13 cellular contexts compared by ENCODE assay signal in the genomic region with DNA sequence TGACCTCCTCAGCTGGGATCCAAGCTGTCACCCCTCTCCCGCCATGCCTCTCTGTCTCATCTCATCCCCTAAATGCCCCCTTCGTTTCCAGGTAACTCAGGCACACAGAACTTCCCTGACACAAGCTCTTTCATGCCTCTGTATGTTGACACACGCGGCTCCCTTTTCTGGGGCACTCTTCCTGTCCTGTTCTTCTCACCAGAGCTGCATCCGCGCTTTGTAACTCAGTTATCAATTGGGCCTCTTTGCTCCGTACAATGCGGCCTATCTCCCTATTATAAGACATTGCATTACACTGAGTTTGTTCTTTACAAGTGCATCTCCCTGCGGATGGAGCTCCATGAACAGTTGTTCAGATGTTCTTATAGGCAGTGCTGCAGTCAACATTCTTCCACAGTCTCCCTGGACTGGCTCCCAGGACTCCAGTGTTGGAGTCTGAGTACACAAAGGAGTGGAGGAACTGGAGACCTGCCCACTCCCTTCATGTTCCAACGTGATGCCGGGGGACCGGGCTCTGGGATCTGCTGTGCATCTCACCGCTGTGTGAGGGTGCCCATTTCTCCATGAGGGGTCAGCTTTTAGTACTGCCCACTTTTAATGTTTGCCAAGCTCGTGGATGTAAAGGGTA. TPM values are rescaled to one million over a fixed set of nuclear protein-coding genes. Genes with fewer than 3 reads are reported as not detected.
DNase-seq lines count a peak whose midpoint lies in the region; ATAC-seq, FAIRE-seq and TF ChIP-seq lines count a peak whose summit lies in the region.
"Had no signal": no experiment of that assay in that cellular context is flagged by ENCODE, and none has a peak within 500 bp of the region (broad histone marks: within the 10 kb centered on the region; RNA-seq: fewer than 3 reads in every experiment).

No MANE protein-coding gene starts in this region.

- H3K9me3 Mint-ChIP-seq in CD8-positive, alpha-beta T cell = peaks cover 5% of the 10 kb centered on the region

- CTCF ChIA-PET in CD8-positive, alpha-beta T cell (lab: Charles Lee) = no interaction called here

- no peak overlapping the region for H3K9ac ChIP-seq in BLaER1 treated with 17β-estradiol and CSF1 and Interleukin-3, amounts not matched to agents 10 nM and 100 nM
- no peak overlapping the region for H3K9ac ChIP-seq in kidney (ENCODE audit: low read length in 2 of 2)

- TF ChIP-seq CTCF in kidney (IDR thresholded peaks at IDR 0.05; ENCODE audit: borderline replicate concordance, extremely low read depth, insufficient read depth) = no peak
- no peak for TF ChIP-seq CTCF in CD8-positive, alpha-beta T cell (IDR thresholded peaks at IDR 0.05)

- no peak for FAIRE-seq in kidney (lab: Jason Lieb, UNC)

- peak overlapping the region in 7 of 11 experiments; percentile 7 to 99 (median 96); a peak in 9 of 22 replicates for H3K4me2 ChIP-seq in BLaER1 treated with 17β-estradiol and CSF1 and Interleukin-3, amounts not matched to agents 10 nM and 100 nM

- H4K20me1 ChIP-seq in BLaER1 treated with 17β-estradiol and CSF1 and Interleukin-3, amounts not matched to agents 10 nM and 100 nM = no peaks in the 10 kb centered on the region

- H3K36me3 ChIP-seq in BLaER1 treated with 17β-estradiol and CSF1 and Interleukin-3, amounts not matched to agents 10 nM and 100 nM = no peaks in the 10 kb centered on the region
- H3K36me3 ChIP-seq in kidney (ENCODE audit: control insufficient read depth in 1 of 2, insufficient read depth in 2 of 2, low read length in 2 of 2) = no peaks in the 10 kb centered on the region
- H3K36me3 ChIP-seq in CD8-positive, alpha-beta T cell (ENCODE audit: insufficient read depth, low read length) = no peaks in the 10 kb centered on the region

- DNase-seq in astrocyte of the hippocampus (ENCODE audit: low read depth, low spot score) = peak; percentile 91
- peak; percentile 66 for DNase-seq in kidney
- DNase-seq in sciatic nerve (ENCODE audit: low spot score) = no peak
- no peak for DNase-seq in CD8-positive, alpha-beta T cell
- DNase-seq in NCI-H526 (lab: John Stamatoyannopoulos, UW) = no peak
- no peak for DNase-seq in NCI-H82 treated with DMSO at 0.1 percent for 48 hours (lab: John Stamatoyannopoulos, UW; ENCODE audit: unreplicated experiment)
- DNase-seq: effector memory CD4-positive, alpha-beta T cell; NCI-H1105 treated with DMSO at 0.1 percent for 48 hours; NCI-H2227 treated with DMSO at 0.1 percent for 48 hours had no signal

- H3K4me3 ChIP-seq in BLaER1 treated with 17β-estradiol and CSF1 and Interleukin-3, amounts not matched to agents 10 nM and 100 nM = no peak overlapping the region
- no peak overlapping the region for H3K4me3 ChIP-seq in kidney (ENCODE audit: low read length in 2 of 2)
- H3K4me3 ChIP-seq in CD8-positive, alpha-beta T cell (ENCODE audit: low read depth, low read length) = no peak overlapping the region

- peaks cover 9 to 22% (median 11%) of the 10 kb centered on the region in 11 experiments for H3K9me3 ChIP-seq in BLaER1 treated with 17β-estradiol and CSF1 and Interleukin-3, amounts not matched to agents 10 nM and 100 nM (replicated peaks in 1 of 11)
- peaks cover 0 to 3% of the 10 kb centered on the region in 2 donors for H3K9me3 ChIP-seq in kidney (ENCODE audit: control insufficient read depth in 1 of 2, low read length in 2 of 2)
- H3K9me3 ChIP-seq in CD8-positive, alpha-beta T cell (ENCODE audit: low read length) = no peaks in the 10 kb centered on the region

- ATAC-seq in sciatic nerve (peak; percentile 56), GM21576 (IDR thresholded peaks at IDR 0.05; ENCODE audit: unreplicated experiment) (no peak)
- ATAC-seq in CD8-positive, alpha-beta T cell = no peak
- ATAC-seq: naive thymus-derived CD8-positive, alpha-beta T cell; WTC11 had no signal

- no peaks in the 10 kb centered on the region for H3K36me3 Mint-ChIP-seq in CD8-positive, alpha-beta T cell

- intact Hi-C loops in kidney (cut with DNase I) (no loop called here), sciatic nerve (cut with DNase I) (no loop called here)
- intact Hi-C loops in CD8-positive, alpha-beta T cell (cut with DNase I, micrococcal nuclease) = no loop called here

- no peak overlapping the region for H3K4me3 Mint-ChIP-seq in CD8-positive, alpha-beta T cell
- H3K4me3 Mint-ChIP-seq: naive thymus-derived CD8-positive, alpha-beta T cell; WTC11 had no signal

- H3K27me3 ChIP-seq in BLaER1 treated with 17β-estradiol and CSF1 and Interleukin-3, amounts not matched to agents 10 nM and 100 nM = peaks cover 0 to 19% (median 0%) of the 10 kb centered on the region in 11 experiments; a peak in 3 of 22 replicates
- H3K27me3 ChIP-seq in CD8-positive, alpha-beta T cell (ENCODE audit: insufficient read depth, low read length) = no peaks in the 10 kb centered on the region

- peaks cover 3% of the 10 kb centered on the region for H3K27me3 Mint-ChIP-seq in CD8-positive, alpha-beta T cell (ENCODE audit: low read depth)
- H3K27me3 Mint-ChIP-seq: naive thymus-derived CD8-positive, alpha-beta T cell had no signal

- POLR2A ChIA-PET in CD8-positive, alpha-beta T cell (lab: Charles Lee) = no interaction called here

- no peak overlapping the region for H3K27ac Mint-ChIP-seq in CD8-positive, alpha-beta T cell
- H3K27ac Mint-ChIP-seq: WTC11 had no signal

- H3K4me1 ChIP-seq in BLaER1 treated with 17β-estradiol and CSF1 and Interleukin-3, amounts not matched to agents 10 nM and 100 nM = peaks cover 41 to 74% (median 68%) of the 10 kb centered on the region in 10 experiments
- H3K4me1 ChIP-seq in kidney (ENCODE audit: control insufficient read depth in 1 of 2, insufficient read depth in 1 of 2, low read depth in 1 of 2, low read length in 2 of 2) = peaks cover 16 to 17% of the 10 kb centered on the region in 2 donors
- no peaks in the 10 kb centered on the region for H3K4me1 ChIP-seq in CD8-positive, alpha-beta T cell (ENCODE audit: insufficient read depth, low read length)

- no peaks in the 10 kb centered on the region for H3K4me1 Mint-ChIP-seq in CD8-positive, alpha-beta T cell (ENCODE audit: low read depth)

- H3K27ac ChIP-seq in BLaER1 treated with 17β-estradiol and CSF1 and Interleukin-3, amounts not matched to agents 10 nM and 100 nM = no peak overlapping the region
- H3K27ac ChIP-seq in kidney (ENCODE audit: low read depth in 2 of 2, low read length in 2 of 2) = no peak overlapping the region
- H3K27ac ChIP-seq in CD8-positive, alpha-beta T cell (ENCODE audit: low read depth, low read length) = no peak overlapping the region

RNA-seq across cellular contexts. Expression of gene TNS3, which starts 56.9 kb away (rescaled TPM):
- total RNA-seq in kidney (198 TPM), sciatic nerve (230 TPM)
- 38.4 TPM for polyA plus RNA-seq in kidney (ENCODE audit: insufficient read depth, low read depth, low replicate concordance)
- total RNA-seq in CD8-positive, alpha-beta T cell = under 1 TPM; 0.24 to 0.33 TPM
- polyA plus RNA-seq: naive thymus-derived CD8-positive, alpha-beta T cell had no signal

Comparison
In these comparisons a context has a peak if more than half of its experiments do, and no peak if none do; other contexts are left out.
1. DNase-seq: peak in astrocyte of the hippocampus (single experiment) and kidney (single experiment); none in sciatic nerve (single experiment), CD8-positive, alpha-beta T cell (0 of 7), NCI-H526 (0 of 2) and NCI-H82 treated with DMSO at 0.1 percent for 48 hours (single experiment).
2. RNA of gene TNS3, which starts 56.9 kb away (total RNA-seq): 230 TPM in sciatic nerve (single experiment) and 198 TPM in kidney (single experiment); 0.24 to 0.33 TPM in CD8-positive, alpha-beta T cell; every median in the first group is over 100 times any median in the second.